In genomic region chr22:37731804-37732471, GRCh38 we compare ENCODE assay signal across 1 cellular context.
TF ChIP-seq lines count a peak whose summit lies in the region.

No MANE protein-coding gene starts in this region.

TF ChIP-seq in GM23338, 12 proteins besides CTCF, POLR2A, EP300 and RAD21 (continued from another document):
- TF ChIP-seq, protein P1, sequence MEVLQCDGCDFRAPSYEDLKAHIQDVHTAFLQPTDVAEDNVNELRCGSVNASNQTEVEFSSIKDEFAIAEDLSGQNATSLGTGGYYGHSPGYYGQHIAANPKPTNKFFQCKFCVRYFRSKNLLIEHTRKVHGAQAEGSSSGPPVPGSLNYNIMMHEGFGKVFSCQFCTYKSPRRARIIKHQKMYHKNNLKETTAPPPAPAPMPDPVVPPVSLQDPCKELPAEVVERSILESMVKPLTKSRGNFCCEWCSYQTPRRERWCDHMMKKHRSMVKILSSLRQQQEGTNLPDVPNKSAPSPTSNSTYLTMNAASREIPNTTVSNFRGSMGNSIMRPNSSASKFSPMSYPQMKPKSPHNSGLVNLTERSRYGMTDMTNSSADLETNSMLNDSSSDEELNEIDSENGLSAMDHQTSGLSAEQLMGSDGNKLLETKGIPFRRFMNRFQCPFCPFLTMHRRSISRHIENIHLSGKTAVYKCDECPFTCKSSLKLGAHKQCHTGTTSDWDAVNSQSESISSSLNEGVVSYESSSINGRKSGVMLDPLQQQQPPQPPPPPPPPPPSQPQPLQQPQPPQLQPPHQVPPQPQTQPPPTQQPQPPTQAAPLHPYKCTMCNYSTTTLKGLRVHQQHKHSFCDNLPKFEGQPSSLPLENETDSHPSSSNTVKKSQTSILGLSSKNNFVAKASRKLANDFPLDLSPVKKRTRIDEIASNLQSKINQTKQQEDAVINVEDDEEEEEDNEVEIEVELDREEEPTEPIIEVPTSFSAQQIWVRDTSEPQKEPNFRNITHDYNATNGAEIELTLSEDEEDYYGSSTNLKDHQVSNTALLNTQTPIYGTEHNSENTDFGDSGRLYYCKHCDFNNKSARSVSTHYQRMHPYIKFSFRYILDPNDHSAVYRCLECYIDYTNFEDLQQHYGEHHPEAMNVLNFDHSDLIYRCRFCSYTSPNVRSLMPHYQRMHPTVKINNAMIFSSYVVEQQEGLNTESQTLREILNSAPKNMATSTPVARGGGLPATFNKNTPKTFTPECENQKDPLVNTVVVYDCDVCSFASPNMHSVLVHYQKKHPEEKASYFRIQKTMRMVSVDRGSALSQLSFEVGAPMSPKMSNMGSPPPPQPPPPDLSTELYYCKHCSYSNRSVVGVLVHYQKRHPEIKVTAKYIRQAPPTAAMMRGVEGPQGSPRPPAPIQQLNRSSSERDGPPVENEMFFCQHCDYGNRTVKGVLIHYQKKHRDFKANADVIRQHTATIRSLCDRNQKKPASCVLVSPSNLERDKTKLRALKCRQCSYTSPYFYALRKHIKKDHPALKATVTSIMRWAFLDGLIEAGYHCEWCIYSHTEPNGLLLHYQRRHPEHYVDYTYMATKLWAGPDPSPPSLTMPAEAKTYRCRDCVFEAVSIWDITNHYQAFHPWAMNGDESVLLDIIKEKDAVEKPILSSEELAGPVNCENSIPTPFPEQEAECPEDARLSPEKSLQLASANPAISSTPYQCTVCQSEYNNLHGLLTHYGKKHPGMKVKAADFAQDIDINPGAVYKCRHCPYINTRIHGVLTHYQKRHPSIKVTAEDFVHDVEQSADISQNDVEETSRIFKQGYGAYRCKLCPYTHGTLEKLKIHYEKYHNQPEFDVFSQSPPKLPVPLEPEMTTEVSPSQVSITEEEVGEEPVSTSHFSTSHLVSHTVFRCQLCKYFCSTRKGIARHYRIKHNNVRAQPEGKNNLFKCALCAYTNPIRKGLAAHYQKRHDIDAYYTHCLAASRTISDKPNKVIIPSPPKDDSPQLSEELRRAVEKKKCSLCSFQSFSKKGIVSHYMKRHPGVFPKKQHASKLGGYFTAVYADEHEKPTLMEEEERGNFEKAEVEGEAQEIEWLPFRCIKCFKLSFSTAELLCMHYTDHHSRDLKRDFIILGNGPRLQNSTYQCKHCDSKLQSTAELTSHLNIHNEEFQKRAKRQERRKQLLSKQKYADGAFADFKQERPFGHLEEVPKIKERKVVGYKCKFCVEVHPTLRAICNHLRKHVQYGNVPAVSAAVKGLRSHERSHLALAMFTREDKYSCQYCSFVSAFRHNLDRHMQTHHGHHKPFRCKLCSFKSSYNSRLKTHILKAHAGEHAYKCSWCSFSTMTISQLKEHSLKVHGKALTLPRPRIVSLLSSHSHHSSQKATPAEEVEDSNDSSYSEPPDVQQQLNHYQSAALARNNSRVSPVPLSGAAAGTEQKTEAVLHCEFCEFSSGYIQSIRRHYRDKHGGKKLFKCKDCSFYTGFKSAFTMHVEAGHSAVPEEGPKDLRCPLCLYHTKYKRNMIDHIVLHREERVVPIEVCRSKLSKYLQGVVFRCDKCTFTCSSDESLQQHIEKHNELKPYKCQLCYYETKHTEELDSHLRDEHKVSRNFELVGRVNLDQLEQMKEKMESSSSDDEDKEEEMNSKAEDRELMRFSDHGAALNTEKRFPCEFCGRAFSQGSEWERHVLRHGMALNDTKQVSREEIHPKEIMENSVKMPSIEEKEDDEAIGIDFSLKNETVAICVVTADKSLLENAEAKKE (CRISPR knock-in tag; IDR thresholded peaks at IDR 0.05) = no peak
- TF ChIP-seq NANOG (IDR thresholded peaks at IDR 0.05; ENCODE audit: borderline replicate concordance) (no peak), STAT1 (IDR thresholded peaks at IDR 0.05; ENCODE audit: unreplicated experiment) (no peak), JUNB (IDR thresholded peaks at IDR 0.05; ENCODE audit: unreplicated experiment) (no peak), ETS1 (IDR thresholded peaks at IDR 0.05) (no peak)
